Comparison of ENCODE assay signal across 8 cellular contexts in the genomic region with DNA sequence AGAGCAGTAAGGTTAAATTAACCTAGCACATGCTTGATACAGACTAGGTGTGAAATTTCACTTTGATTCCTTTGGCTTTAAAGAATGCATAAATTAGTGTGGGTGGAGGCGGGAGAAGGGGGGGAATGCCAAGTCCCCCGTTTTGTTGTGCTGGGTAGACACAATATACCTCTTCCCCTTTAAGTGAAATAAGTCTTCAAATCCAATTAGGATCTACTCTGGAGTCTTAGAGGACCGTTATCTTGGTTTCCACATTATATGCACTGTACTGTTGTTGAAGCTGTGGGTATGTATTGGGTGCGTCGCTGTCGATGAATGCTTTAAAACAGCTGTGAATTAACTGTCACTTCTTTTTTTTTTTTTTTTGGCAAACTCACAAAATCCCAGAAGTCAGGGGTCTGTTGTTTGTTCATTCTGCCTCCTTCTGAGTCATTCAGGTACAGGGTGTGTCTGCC. TPM values are rescaled to one million over a fixed set of nuclear protein-coding genes. Genes with fewer than 3 reads are reported as not detected.
DNase-seq lines count a peak whose midpoint lies in the region; ATAC-seq, FAIRE-seq and TF ChIP-seq lines count a peak whose summit lies in the region.

No MANE protein-coding gene starts in this region.

- H3K4me2 ChIP-seq in OCI-LY3 (ENCODE audit: low read length) (peak overlapping the region; percentile 91), endothelial cell of umbilical vein (ENCODE audit: insufficient read depth, low read length) (peak overlapping the region; percentile 92)

- no peak overlapping the region for H3K9ac ChIP-seq in OCI-LY3 (ENCODE audit: low read length)
- peak overlapping the region; percentile 100 for H3K9ac ChIP-seq in endothelial cell of umbilical vein (replicated peaks; ENCODE audit: extremely low read depth, insufficient read depth, low read length)
- no peak overlapping the region for H3K9ac ChIP-seq in rectal smooth muscle tissue (ENCODE audit: low read length)

- no peaks in the 10 kb centered on the region for H3K36me3 ChIP-seq in OCI-LY3 (replicated peaks; ENCODE audit: low read depth, low read length)
- peaks cover 13% of the 10 kb centered on the region in 2 experiments for H3K36me3 ChIP-seq in endothelial cell of umbilical vein (ENCODE audit: control insufficient read depth in 2 of 2, extremely low read depth in 1 of 2, insufficient read depth in 2 of 2, low read length in 2 of 2)
- H3K36me3 ChIP-seq in rectal smooth muscle tissue (ENCODE audit: control insufficient read depth, insufficient read depth, low read length): no peaks in the 10 kb centered on the region

- POLR2A ChIA-PET in endothelial cell of umbilical vein (lab: Charles Lee): interaction anchor here (0.6 to 1.7 kb wide), 8 partner anchors 11 to 93 kb away, joined by 3 to 9 read pairs (median 3); no protein-coding TSS in a partner anchor

- intact Hi-C loops in endothelial cell of umbilical vein (cut with micrococcal nuclease): no loop called here

- no peak for FAIRE-seq in endothelial cell of umbilical vein (lab: Jason Lieb, UNC)

- peaks cover 27% of the 10 kb centered on the region for H3K4me1 ChIP-seq in OCI-LY3 (ENCODE audit: low read length)
- H3K4me1 ChIP-seq in endothelial cell of umbilical vein (ENCODE audit: control insufficient read depth, extremely low read depth, insufficient read depth, low read length): peaks cover 23% of the 10 kb centered on the region
- peaks cover 3% of the 10 kb centered on the region for H3K4me1 ChIP-seq in rectal smooth muscle tissue (ENCODE audit: control insufficient read depth, insufficient read depth, low read length)

- H3K4me3 ChIP-seq in GM12875 (ENCODE audit: low read depth, low read length) (peak overlapping the region; percentile 87), OCI-LY3 (ENCODE audit: low read length) (peak overlapping the region; percentile 75), endothelial cell of umbilical vein (replicated peaks in 1 of 3; ENCODE audit: insufficient read depth in 1 of 3, low read depth in 1 of 3, low read length in 3 of 3) (peak overlapping the region; percentile 88 to 100 (median 99)), rectal smooth muscle tissue (ENCODE audit: low read length) (peak overlapping the region; percentile 69)

- H3K27me3 ChIP-seq in OCI-LY3 (ENCODE audit: low read depth, low read length) (peaks cover 46% of the 10 kb centered on the region), endothelial cell of umbilical vein (ENCODE audit: control insufficient read depth in 2 of 2, insufficient read depth in 2 of 2, low read length in 2 of 2) (no peaks in the 10 kb centered on the region), rectal smooth muscle tissue (ENCODE audit: control insufficient read depth, insufficient read depth, low read length) (peaks cover 12% of the 10 kb centered on the region)

- DNase-seq in endothelial cell of umbilical vein (ENCODE audit: low read depth, low spot score) (no peak), amniotic stem cell (lab: John Stamatoyannopoulos, UW) (no peak), epidermal melanocyte (ENCODE audit: insufficient read length, low spot score) (no peak)

- no peak for TF ChIP-seq POLR2A in endothelial cell of umbilical vein (IDR thresholded peaks at IDR 0.05; ENCODE audit: low read depth, low read length)

- H4K20me1 ChIP-seq in OCI-LY3 (ENCODE audit: insufficient read depth, low read length) (0 out of 2 replicates have a peak, but pooled peaks cover 6% of the 10 kb centered on the region), endothelial cell of umbilical vein (replicated peaks; ENCODE audit: control insufficient read depth, extremely low read depth, insufficient read depth, low read length) (no peaks in the 10 kb centered on the region)

- H3K9me3 ChIP-seq in OCI-LY3 (ENCODE audit: insufficient read depth, low read length) (no peaks in the 10 kb centered on the region), endothelial cell of umbilical vein (replicated peaks; ENCODE audit: control insufficient read depth, insufficient read depth, low read length) (no peaks in the 10 kb centered on the region)

- no TSS peak for BruUV-seq in endothelial cell of umbilical vein (replicated peaks; lab: Mats Ljungman, UMichigan)

- H2AFZ ChIP-seq in OCI-LY3 (ENCODE audit: low read depth, low read length): no peak overlapping the region
- H2AFZ ChIP-seq in endothelial cell of umbilical vein (ENCODE audit: low read depth, low read length): peak overlapping the region; percentile 22

- ATAC-seq in HG02981 (IDR thresholded peaks at IDR 0.05; ENCODE audit: unreplicated experiment) (no peak), HG02938 (IDR thresholded peaks at IDR 0.05; ENCODE audit: unreplicated experiment) (no peak)

- H3K9me1 ChIP-seq in endothelial cell of umbilical vein (replicated peaks; ENCODE audit: control insufficient read depth, extremely low read depth, insufficient read depth, low read length): no peaks in the 10 kb centered on the region

- H3K79me2 ChIP-seq in OCI-LY3 (ENCODE audit: low read length): no peaks in the 10 kb centered on the region
- peaks cover 45% of the 10 kb centered on the region for H3K79me2 ChIP-seq in endothelial cell of umbilical vein (ENCODE audit: control insufficient read depth, insufficient read depth, low read length)

- dilution Hi-C loops in endothelial cell of umbilical vein (cut with MboI; ENCODE audit: extremely low pct_ligation_motif_present, low sequenced_read_pairs): no loop called here

- CTCF ChIA-PET in endothelial cell of umbilical vein (lab: Charles Lee): interaction anchor here (0.7 to 12.2 kb wide), 13 partner anchors 21 to 314 kb away, joined by 3 to 368 read pairs (median 4); no protein-coding TSS in a partner anchor

- no peak overlapping the region for H3K27ac ChIP-seq in OCI-LY3 (ENCODE audit: low read length)
- peak overlapping the region; percentile 99 for H3K27ac ChIP-seq in endothelial cell of umbilical vein (ENCODE audit: insufficient read depth, low read depth, low read length)
- no peak overlapping the region for H3K27ac ChIP-seq in rectal smooth muscle tissue (ENCODE audit: low read depth, low read length)

- TF ChIP-seq CTCF in GM12875 (IDR thresholded peaks at IDR 0.05; ENCODE audit: borderline replicate concordance, insufficient read depth, low read depth, low read length) (no peak), OCI-LY3 (IDR thresholded peaks at IDR 0.05; ENCODE audit: low read depth, low read length) (no peak), endothelial cell of umbilical vein (IDR thresholded peaks at IDR 0.05; ENCODE audit: extremely low read depth in 1 of 2, insufficient read depth in 1 of 2, low read depth in 1 of 2, low read length in 2 of 2) (no peak)

TF ChIP-seq in endothelial cell of umbilical vein, 7 proteins besides CTCF, POLR2A, EP300 and RAD21:
- TF ChIP-seq JUN (IDR thresholded peaks at IDR 0.05; ENCODE audit: borderline replicate concordance, insufficient read depth, insufficient read length, low read depth) (no peak), EZH2 (IDR thresholded peaks at IDR 0.05; ENCODE audit: borderline replicate concordance, low read depth, low read length, severe bottlenecking) (no peak), MYC (IDR thresholded peaks at IDR 0.05; ENCODE audit: low read depth, low read length) (no peak), POLR2AphosphoS5 (IDR thresholded peaks at IDR 0.05; ENCODE audit: insufficient read depth, low read depth, low read length) (no peak), FOS (IDR thresholded peaks at IDR 0.05; ENCODE audit: borderline replicate concordance, insufficient read depth, low read length) (peak; percentile 51), GATA2 (IDR thresholded peaks at IDR 0.05; ENCODE audit: insufficient read depth, insufficient read length, low read depth, low read length) (no peak)
- TF ChIP-seq, protein P1, sequence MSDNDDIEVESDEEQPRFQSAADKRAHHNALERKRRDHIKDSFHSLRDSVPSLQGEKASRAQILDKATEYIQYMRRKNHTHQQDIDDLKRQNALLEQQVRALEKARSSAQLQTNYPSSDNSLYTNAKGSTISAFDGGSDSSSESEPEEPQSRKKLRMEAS (IDR thresholded peaks at IDR 0.05; ENCODE audit: insufficient read depth, insufficient read length): no peak

RNA-seq across cellular contexts. Expression of gene S1PR1, which starts 1.6 kb away (rescaled TPM):
- total RNA-seq in endothelial cell of umbilical vein: 137 and 138 TPM in 2 replicates
- polyA plus RNA-seq in endothelial cell of umbilical vein: 346 and 387 TPM in 2 replicates
- 206 and 215 TPM in 2 replicates for polyA plus RNA-seq in endothelial cell of umbilical vein (2011; cell fraction: cytosol; rRNA removed)
- 219 and 225 TPM in 2 replicates for polyA plus RNA-seq in endothelial cell of umbilical vein (2011; cell fraction: nucleus; rRNA removed)
- 130 and 148 TPM in 2 replicates for polyA plus RNA-seq in endothelial cell of umbilical vein (2012)
- polyA minus RNA-seq in endothelial cell of umbilical vein: 433 and 446 TPM in 2 replicates
- polyA minus RNA-seq in endothelial cell of umbilical vein (2011; cell fraction: cytosol; rRNA and poly(A)+ RNA removed): not detected
- 363 and 384 TPM in 2 replicates for polyA minus RNA-seq in endothelial cell of umbilical vein (2011; cell fraction: nucleus; rRNA and poly(A)+ RNA removed)
